Comparison of ENCODE assay signal across 11 cellular contexts in genomic region chr1:193569696-193570269, GRCh38.
DNase-seq lines count a peak whose midpoint lies in the region; ATAC-seq, FAIRE-seq and TF ChIP-seq lines count a peak whose summit lies in the region.
"Had no signal": no experiment of that assay in that cellular context is flagged by ENCODE, and none has a peak within 500 bp of the region (broad histone marks: within the 10 kb centered on the region; RNA-seq: fewer than 3 reads in every experiment).

No MANE protein-coding gene starts in this region.

- H3K36me3 ChIP-seq in Peyer's patch, result no peaks in the 10 kb centered on the region

- TF ChIP-seq CTCF in AG04450 (IDR thresholded peaks at IDR 0.05; ENCODE audit: low read depth, low read length), result no peak
- no peak for TF ChIP-seq CTCF in Peyer's patch (IDR thresholded peaks at IDR 0.05)

- H3K9me3 ChIP-seq in AG04450 (ENCODE audit: control insufficient read depth, insufficient read depth, low read length), result no peaks in the 10 kb centered on the region
- H3K9me3 ChIP-seq in Peyer's patch, result no peaks in the 10 kb centered on the region

- H3K27ac ChIP-seq in AG04450 (ENCODE audit: low read depth, low read length), result no peak overlapping the region
- H3K27ac ChIP-seq in Peyer's patch, result peak overlapping the region in 1 of 4 donors; percentile 1

- no peak for TF ChIP-seq POLR2A in Peyer's patch (IDR thresholded peaks at IDR 0.05)

- no peak for FAIRE-seq in RCC 7860 (lab: Jason Lieb, UNC)

- H3K4me1 ChIP-seq in Peyer's patch, result no peaks in the 10 kb centered on the region

- POLR2A ChIA-PET in AG04450 (lab: Yijun Ruan, JAX), result no interaction called here

- DNase-seq in AG04450 (ENCODE audit: low read depth, low spot score) (peak; percentile 54), RCC 7860 (ENCODE audit: low spot score) (peak; percentile 45), fibroblast of peridontal ligament (ENCODE audit: extremely low read depth) (peak; percentile 95), Peyer's patch (no peak), NCI-H187 (lab: John Stamatoyannopoulos, UW) (no peak), AML-193 (lab: John Stamatoyannopoulos, UW) (no peak), NCI-H1436 (lab: John Stamatoyannopoulos, UW) (no peak)
- DNase-seq: caudate nucleus; DND-41; stimulated activated naive CD4-positive, alpha-beta T cell treated with Interleukin-2 at 50 U/mL for 16 hours had no signal

- H3K4me3 ChIP-seq in AG04450 (ENCODE audit: low read depth, low read length) (no peak overlapping the region), Peyer's patch (no peak overlapping the region)

- peak; percentile 59 for ATAC-seq in GM19467 (IDR thresholded peaks at IDR 0.05; ENCODE audit: unreplicated experiment)

- CTCF ChIA-PET in AG04450 (lab: Charles Lee), result no interaction called here

- no peaks in the 10 kb centered on the region for H3K27me3 ChIP-seq in AG04450 (ENCODE audit: control insufficient read depth, insufficient read depth, low read length)
- H3K27me3 ChIP-seq in Peyer's patch, result no peaks in the 10 kb centered on the region

Comparison
In these comparisons a context has a peak if more than half of its experiments do, and no peak if none do; other contexts are left out.
1. DNase-seq: peak in AG04450 (single experiment), RCC 7860 (single experiment) and fibroblast of peridontal ligament (single experiment); none in Peyer's patch (0 of 3), NCI-H187 (0 of 2), AML-193 (0 of 2) and NCI-H1436 (single experiment).